Comparison of ENCODE assay signal across 19 cellular contexts in the genomic region with DNA sequence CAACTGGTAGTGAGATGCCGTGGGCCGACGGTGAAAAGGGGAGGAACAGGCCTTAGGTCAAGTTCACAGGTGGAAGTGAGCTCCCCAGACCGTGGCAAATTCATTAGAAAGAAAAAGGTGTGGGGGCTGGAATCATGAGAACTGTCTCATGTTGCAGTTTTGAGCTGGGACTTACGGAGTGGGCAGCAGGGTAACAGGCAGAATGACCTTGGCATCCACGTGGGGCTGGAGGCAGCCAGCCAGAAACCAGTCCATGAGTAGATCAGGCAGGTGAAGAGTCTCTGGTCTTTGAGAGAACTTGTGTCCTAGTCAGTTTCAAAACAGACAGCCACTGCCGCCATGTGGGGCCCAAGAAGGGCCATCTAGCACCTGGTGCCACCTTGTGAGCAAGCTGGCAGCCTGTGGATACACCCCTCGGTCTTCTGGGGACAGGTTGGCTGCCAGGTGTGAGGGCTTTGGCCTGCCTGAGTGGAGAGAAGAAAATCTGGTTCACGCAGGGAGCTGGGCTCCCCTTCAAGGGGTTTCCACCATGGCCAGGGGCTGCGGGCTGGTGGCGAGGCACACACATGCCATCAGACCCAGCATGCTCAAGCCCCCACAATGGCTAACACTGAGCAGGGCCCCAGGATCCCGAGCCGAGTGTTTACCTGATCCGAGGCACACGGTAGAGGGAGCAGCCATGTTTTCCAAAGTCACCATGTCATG. TPM values are rescaled to one million over a fixed set of nuclear protein-coding genes. Genes with fewer than 3 reads are reported as not detected.
DNase-seq lines count a peak whose midpoint lies in the region; ATAC-seq, FAIRE-seq and TF ChIP-seq lines count a peak whose summit lies in the region.
"Had no signal": no experiment of that assay in that cellular context is flagged by ENCODE, and none has a peak within 500 bp of the region (broad histone marks: within the 10 kb centered on the region; RNA-seq: fewer than 3 reads in every experiment).

No MANE protein-coding gene starts in this region.

- peaks cover 12% of the 10 kb centered on the region for H3K36me3 ChIP-seq in astrocyte (ENCODE audit: insufficient read depth, low read length)
- peaks cover 33% of the 10 kb centered on the region for H3K36me3 ChIP-seq in osteoblast (ENCODE audit: insufficient read depth, low read length)
- H3K36me3 ChIP-seq in effector memory CD4-positive, alpha-beta T cell (ENCODE audit: control insufficient read depth, insufficient read depth, low read length): peaks cover 35% of the 10 kb centered on the region

- H3K27me3 Mint-ChIP-seq in activated T-cell treated with anti-CD3 and anti-CD28 coated beads, Interleukin-2, amount 50 U/mL, for 24 hours: no peaks in the 10 kb centered on the region
- H3K27me3 Mint-ChIP-seq in astrocyte (ENCODE audit: low read depth, unreplicated experiment): no peaks in the 10 kb centered on the region

- peak overlapping the region; percentile 97 for H3K27ac Mint-ChIP-seq in activated T-cell treated with anti-CD3 and anti-CD28 coated beads, Interleukin-2, amount 50 U/mL, for 24 hours
- no peak overlapping the region for H3K27ac Mint-ChIP-seq in astrocyte (ENCODE audit: unreplicated experiment)

- no peaks in the 10 kb centered on the region for H3K9me3 Mint-ChIP-seq in activated T-cell treated with anti-CD3 and anti-CD28 coated beads, Interleukin-2, amount 50 U/mL, for 24 hours
- H3K9me3 Mint-ChIP-seq in astrocyte (ENCODE audit: unreplicated experiment): no peaks in the 10 kb centered on the region
- H3K9me3 Mint-ChIP-seq: H9 had no signal

- no peak for ATAC-seq in GM21717 (IDR thresholded peaks at IDR 0.05; ENCODE audit: unreplicated experiment)
- ATAC-seq: Panc1 had no signal

- H3K4me1 ChIP-seq in astrocyte (ENCODE audit: insufficient read depth, low read length): peaks cover 29% of the 10 kb centered on the region
- peaks cover 29% of the 10 kb centered on the region for H3K4me1 ChIP-seq in osteoblast (ENCODE audit: insufficient read depth, low read length)
- peaks cover 36% of the 10 kb centered on the region for H3K4me1 ChIP-seq in effector memory CD4-positive, alpha-beta T cell (ENCODE audit: control insufficient read depth, insufficient read depth, low read length, poor library complexity, severe bottlenecking)

- H3K4me2 ChIP-seq in astrocyte (ENCODE audit: low read length): no peak overlapping the region
- no peak overlapping the region for H3K4me2 ChIP-seq in osteoblast (ENCODE audit: insufficient read depth, low read length)

- no peak overlapping the region for H3K9ac ChIP-seq in astrocyte (ENCODE audit: low read length)

- H4K20me1 ChIP-seq in astrocyte (ENCODE audit: insufficient read depth, low read length) (peaks cover 43% of the 10 kb centered on the region), osteoblast (ENCODE audit: insufficient read depth, low read length) (peaks cover 22% of the 10 kb centered on the region)

- H3K9me3 ChIP-seq in astrocyte (ENCODE audit: insufficient read depth, low read depth, low read length): no peaks in the 10 kb centered on the region
- H3K9me3 ChIP-seq in osteoblast (ENCODE audit: low read depth, low read length): no peaks in the 10 kb centered on the region
- no peaks in the 10 kb centered on the region for H3K9me3 ChIP-seq in effector memory CD4-positive, alpha-beta T cell (ENCODE audit: control insufficient read depth, low read length)

- H3K27ac ChIP-seq in astrocyte (ENCODE audit: low read depth, low read length): no peak overlapping the region
- no peak overlapping the region for H3K27ac ChIP-seq in osteoblast (ENCODE audit: low read depth, low read length)
- H3K27ac ChIP-seq in effector memory CD4-positive, alpha-beta T cell (ENCODE audit: insufficient read depth, low read length, poor library complexity, severe bottlenecking): no peak overlapping the region

- H3K4me3 ChIP-seq in astrocyte (ENCODE audit: insufficient read depth, low read depth, low read length) (no peak overlapping the region), osteoblast (ENCODE audit: insufficient read depth, low read length) (no peak overlapping the region)
- no peak overlapping the region for H3K4me3 ChIP-seq in effector memory CD4-positive, alpha-beta T cell (ENCODE audit: insufficient read depth, low read depth, low read length, poor library complexity, severe bottlenecking)

- no peak overlapping the region for H3K4me3 Mint-ChIP-seq in activated T-cell treated with anti-CD3 and anti-CD28 coated beads, Interleukin-2, amount 50 U/mL, for 24 hours
- peak overlapping the region; percentile 60 for H3K4me3 Mint-ChIP-seq in astrocyte (ENCODE audit: unreplicated experiment)
- H3K4me3 Mint-ChIP-seq: H9 had no signal

- peaks cover 48% of the 10 kb centered on the region for H3K4me1 Mint-ChIP-seq in activated T-cell treated with anti-CD3 and anti-CD28 coated beads, Interleukin-2, amount 50 U/mL, for 24 hours (ENCODE audit: low read depth)
- H3K4me1 Mint-ChIP-seq in astrocyte (ENCODE audit: low read depth, unreplicated experiment): peaks cover 29% of the 10 kb centered on the region

- 0 out of 2 replicates have a peak, but pooled peaks have one; percentile 9 for TF ChIP-seq POLR2A in GM12891 (IDR thresholded peaks at IDR 0.05; ENCODE audit: low read depth, low read length)

- H3K27me3 ChIP-seq in astrocyte (ENCODE audit: insufficient read depth, low read length): no peaks in the 10 kb centered on the region
- no peaks in the 10 kb centered on the region for H3K27me3 ChIP-seq in osteoblast (ENCODE audit: insufficient read depth, low read length)
- H3K27me3 ChIP-seq in effector memory CD4-positive, alpha-beta T cell (replicated peaks; ENCODE audit: control insufficient read depth, insufficient read depth, low read length, poor library complexity, severe bottlenecking): no peaks in the 10 kb centered on the region

- peaks cover 73% of the 10 kb centered on the region for H3K79me2 ChIP-seq in astrocyte (ENCODE audit: insufficient read depth, low read length)
- H3K79me2 ChIP-seq in osteoblast (ENCODE audit: insufficient read depth, low read length): peaks cover 82% of the 10 kb centered on the region

- FAIRE-seq in GM12891 (lab: Jason Lieb, UNC): peak; percentile 28
- no peak for FAIRE-seq in astrocyte (lab: Jason Lieb, UNC)
- FAIRE-seq: D721Med had no signal

- TF ChIP-seq CTCF in astrocyte (IDR thresholded peaks at IDR 0.05; ENCODE audit: insufficient read depth, low read depth, low read length) (no peak), osteoblast (IDR thresholded peaks at IDR 0.05; ENCODE audit: extremely low read depth, low read depth, low read length) (no peak)

- DNase-seq in activated T-cell treated with anti-CD3 and anti-CD28 coated beads, Interleukin-2, amount 50 U/mL, for 24 hours: no peak
- no peak for DNase-seq in activated T-cell treated with anti-CD3 and anti-CD28 coated beads for 4 hours
- no peak for DNase-seq in GM12891 (ENCODE audit: insufficient read length, low spot score)
- no peak for DNase-seq in astrocyte (ENCODE audit: low read depth)
- DNase-seq in osteoblast (ENCODE audit: insufficient read length, low spot score, missing footprints): peak; percentile 75
- no peak for DNase-seq in effector memory CD4-positive, alpha-beta T cell
- DNase-seq in NCI-H446 treated with DMSO at 0.1 percent for 48 hours (lab: John Stamatoyannopoulos, UW): no peak
- DNase-seq: DMS53, GDM1, H9, MM.1S, NCI-H1048, NCI-H1436, NCI-H187 treated with DMSO at 0.1 percent for 48 hours, NCI-H510A, NCI-H82 had no signal

- no peak overlapping the region for H2AFZ ChIP-seq in astrocyte (ENCODE audit: low read depth, low read length)
- H2AFZ ChIP-seq in osteoblast (ENCODE audit: low read length): no peak overlapping the region

- H3K36me3 Mint-ChIP-seq in activated T-cell treated with anti-CD3 and anti-CD28 coated beads, Interleukin-2, amount 50 U/mL, for 24 hours (ENCODE audit: low read depth): peaks cover 74% of the 10 kb centered on the region
- peaks cover 4% of the 10 kb centered on the region for H3K36me3 Mint-ChIP-seq in astrocyte (ENCODE audit: low read depth, unreplicated experiment)

TF ChIP-seq in GM12891, 5 proteins besides CTCF, POLR2A, EP300 and RAD21:
- TF ChIP-seq PAX5 (IDR thresholded peaks at IDR 0.05; ENCODE audit: insufficient read depth, low read length, severe bottlenecking): no peak
TF ChIP-seq in GM12891: peak in this region for 0.

RNA-seq across cellular contexts. Expression of gene TSSK6, which starts 23.9 kb away (rescaled TPM):
- polyA plus RNA-seq in GM12891 (2012; ENCODE audit: low read depth, missing spikeins): 1.2 TPM
- total RNA-seq in astrocyte: 1.8 TPM in 2 replicates
- 2.7 and 4.3 TPM in 2 replicates for total RNA-seq in osteoblast

RNA-seq across cellular contexts. Expression of gene NDUFA13, which starts 24.6 kb away (rescaled TPM):
- polyA plus RNA-seq in GM12891 (2012; ENCODE audit: low read depth, missing spikeins): 397 TPM
- total RNA-seq in astrocyte (311 and 347 TPM in 2 replicates), osteoblast (160 and 202 TPM in 2 replicates)

RNA-seq across cellular contexts. Expression of gene YJEFN3, which starts 37.2 kb away (rescaled TPM):
- polyA plus RNA-seq in GM12891 (2012; ENCODE audit: low read depth, missing spikeins): 4.6 TPM
- total RNA-seq in astrocyte (8.1 and 9.8 TPM in 2 replicates), osteoblast (under 0.01 and 0.29 TPM in 2 replicates)

RNA-seq across cellular contexts. Expression of gene CILP2, which starts 46.6 kb away (rescaled TPM):
- 0.28 TPM for polyA plus RNA-seq in GM12891 (2012; ENCODE audit: low read depth, missing spikeins)
- 3.9 and 6.0 TPM in 2 replicates for total RNA-seq in astrocyte
- 0.72 and 0.88 TPM in 2 replicates for total RNA-seq in osteoblast
